8 cellular contexts compared by ENCODE assay signal in genomic region chr2:112259509-112260294, GRCh38. TPM values are rescaled to one million over a fixed set of nuclear protein-coding genes. Genes with fewer than 3 reads are reported as not detected.
DNase-seq lines count a peak whose midpoint lies in the region; ATAC-seq, FAIRE-seq and TF ChIP-seq lines count a peak whose summit lies in the region.

No MANE protein-coding gene starts in this region.

- H3K27ac ChIP-seq in colonic mucosa (no peak overlapping the region), HepG2 (ENCODE audit: extremely low read length, insufficient read depth, low read length) (no peak overlapping the region)

- no peak for TF ChIP-seq POLR2A in HepG2 (IDR thresholded peaks at IDR 0.05; ENCODE audit: insufficient read depth in 1 of 2, low read depth in 2 of 2, low read length in 2 of 2)

- no peaks in the 10 kb centered on the region for H3K9me3 Mint-ChIP-seq in activated CD4-positive, alpha-beta T cell treated with anti-CD3 and anti-CD28 coated beads, Interleukin-2, amount 10 ng/mL, durations not matched to agents 24 days and 14 days

- H3K4me3 ChIP-seq in colonic mucosa (no peak overlapping the region), HepG2 (replicated peaks in 1 of 3; ENCODE audit: insufficient read depth in 1 of 3, low read depth in 2 of 3, low read length in 3 of 3) (peak overlapping the region; percentile 43 to 63 (median 44))

- intact Hi-C loops in activated CD4-positive, alpha-beta T cell treated with anti-CD3 and anti-CD28 coated beads, Interleukin-2, amount 10 ng/mL, durations not matched to agents 24 days and 14 days (cut with micrococcal nuclease) = loop anchor here (10.0 kb wide), 2 partner anchors 285 to 915 kb away; partner anchors contain the start of genes POLR1B and PSD4
- intact Hi-C loops in colonic mucosa (cut with DNase I) (loop anchor here (5.0 to 10.0 kb wide), 3 partner anchors 173 to 375 kb away; partner anchors contain the start of genes ANAPC1, RGPD8 and TMEM87B), HepG2 (cut with micrococcal nuclease; ENCODE audit: unreplicated experiment) (loop anchor here (1.0 to 10.0 kb wide), 5 partner anchors 137 to 465 kb away; partner anchors contain the start of genes ANAPC1, CHCHD5, NT5DC4 and RGPD8)

- H3K9ac ChIP-seq in colonic mucosa (ENCODE audit: low read depth in 2 of 2, low read length in 2 of 2) (no peak overlapping the region), HepG2 (ENCODE audit: insufficient read depth, low read depth, low read length) (peak overlapping the region; percentile 40; the same call in 1 of the 2 replicates)

- peak; percentile 81 for DNase-seq in G401 (ENCODE audit: low spot score)
- peak; percentile 81 for DNase-seq in NCI-H510A treated with DMSO at 0.1 percent for 48 hours (lab: John Stamatoyannopoulos, UW)
- DNase-seq in activated CD4-positive, alpha-beta T cell treated with anti-CD3 and anti-CD28 coated beads, Interleukin-2, amount 10 ng/mL, durations not matched to agents 24 days and 14 days = peak; percentile 94
- peak; percentile 86 for DNase-seq in colonic mucosa
- DNase-seq in HepG2 (ENCODE audit: low spot score) = peak; percentile 65
- peak; percentile 62 to 84 (median 73) for DNase-seq in stimulated activated CD4-positive, alpha-beta T cell treated with anti-CD3 and anti-CD28 coated beads, TNF-alpha, amount 100 ng/mL, for 24 hours (ENCODE audit: low read depth in 3 of 3)

- H3K4me1 Mint-ChIP-seq in activated CD4-positive, alpha-beta T cell treated with anti-CD3 and anti-CD28 coated beads, Interleukin-2, amount 10 ng/mL, durations not matched to agents 24 days and 14 days = peaks cover 14% of the 10 kb centered on the region

- ATAC-seq in HG02870 (IDR thresholded peaks at IDR 0.05; ENCODE audit: unreplicated experiment) (peak; percentile 41), HepG2 (peak; percentile 71), GM19467 (IDR thresholded peaks at IDR 0.05; ENCODE audit: unreplicated experiment) (no peak)

- peak; percentile 87 for TF ChIP-seq CTCF in colonic mucosa (IDR thresholded peaks at IDR 0.05)
- TF ChIP-seq CTCF in HepG2 (CRISPR knock-in tag; IDR thresholded peaks at IDR 0.05) = peak; percentile 99

- H3K4me1 ChIP-seq in colonic mucosa = no peaks in the 10 kb centered on the region
- H3K4me1 ChIP-seq in HepG2 (ENCODE audit: insufficient read depth, low read length) = peaks cover 23% of the 10 kb centered on the region

- peak overlapping the region; percentile 91 for H3K4me2 ChIP-seq in HepG2 (ENCODE audit: low read depth, low read length)

- peak overlapping the region; percentile 93 for H2AFZ ChIP-seq in HepG2 (ENCODE audit: low read length)

- H3K9me3 ChIP-seq in colonic mucosa (no peaks in the 10 kb centered on the region), HepG2 (ENCODE audit: low read length) (no peaks in the 10 kb centered on the region)

- TF ChIP-seq EP300 in HepG2 (IDR thresholded peaks at IDR 0.05; ENCODE audit: low read depth in 2 of 2, low read length in 2 of 2) = no peak
- TF ChIP-seq EP300 in HepG2 (CRISPR knock-in tag; IDR thresholded peaks at IDR 0.05; ENCODE audit: borderline replicate concordance) = no peak

- H3K4me3 Mint-ChIP-seq in activated CD4-positive, alpha-beta T cell treated with anti-CD3 and anti-CD28 coated beads, Interleukin-2, amount 10 ng/mL, durations not matched to agents 24 days and 14 days = peak overlapping the region; percentile 69

- POLR2A ChIA-PET in HepG2 (lab: Yijun Ruan, JAX) = interaction anchor here (0.9 to 1.2 kb wide), 3 partner anchors 12 to 15 kb away, joined by 3 to 5 read pairs (median 3); no protein-coding TSS in a partner anchor

- WGBS in HepG2 (ENCODE audit: low lambda C conversion rate) = 13% methylated on average over 15 of the region's 15 CpGs

- in situ Hi-C loops in G401 (cut with HindIII; ENCODE audit: low sequenced_read_pairs) (no loop called here), HepG2 (cut with HindIII; ENCODE audit: extremely low pct_ligation_motif_present, low pct_unique_long_range_greater_than_20kb) (loop anchor here (25.0 kb wide), 1 partner anchor 178 kb away; the partner anchor contains the start of gene RGPD8)

- no peaks in the 10 kb centered on the region for H3K79me2 ChIP-seq in HepG2 (ENCODE audit: insufficient read depth, low read length)

- H4K20me1 ChIP-seq in HepG2 (ENCODE audit: insufficient read depth, low read length) = no peaks in the 10 kb centered on the region

- peaks cover 9% of the 10 kb centered on the region for H3K27me3 Mint-ChIP-seq in activated CD4-positive, alpha-beta T cell treated with anti-CD3 and anti-CD28 coated beads, Interleukin-2, amount 10 ng/mL, durations not matched to agents 24 days and 14 days

- no TSS peak for BruUV-seq in HepG2 (replicated peaks; lab: Mats Ljungman, UMichigan)

- CTCF ChIA-PET in HepG2 (lab: Yijun Ruan, JAX; ENCODE audit: low intra/inter-chr PET ratio, low total read pairs) = interaction anchor here (1.0 to 2.1 kb wide), 2 partner anchors 86 to 174 kb away, joined by 3 to 18 read pairs; partner anchors contain the start of gene RGPD8

- H3K36me3 ChIP-seq in colonic mucosa (no peaks in the 10 kb centered on the region), HepG2 (replicated peaks in 1 of 2; ENCODE audit: control insufficient read depth in 1 of 2, insufficient read depth in 2 of 2, low read length in 2 of 2) (no peaks in the 10 kb centered on the region)

- no peaks in the 10 kb centered on the region for H3K36me3 Mint-ChIP-seq in activated CD4-positive, alpha-beta T cell treated with anti-CD3 and anti-CD28 coated beads, Interleukin-2, amount 10 ng/mL, durations not matched to agents 24 days and 14 days (ENCODE audit: low read depth)

- H3K27me3 ChIP-seq in colonic mucosa (no peaks in the 10 kb centered on the region), HepG2 (ENCODE audit: control insufficient read depth in 1 of 2, insufficient read depth in 2 of 2, low read length in 2 of 2) (0 out of 5 replicates have a peak, but pooled peaks cover 0 to 1% of the 10 kb centered on the region in 2 experiments)

- TF ChIP-seq RAD21 in HepG2 (CRISPR knock-in tag; IDR thresholded peaks at IDR 0.05) = peak; percentile 94

- H3K27ac Mint-ChIP-seq in activated CD4-positive, alpha-beta T cell treated with anti-CD3 and anti-CD28 coated beads, Interleukin-2, amount 10 ng/mL, durations not matched to agents 24 days and 14 days = peak overlapping the region; percentile 72

- peak; percentile 80 for FAIRE-seq in HepG2 (lab: Jason Lieb, UNC)

RNA-seq across cellular contexts. Expression of gene ZC3H8, which starts 4.9 kb away (rescaled TPM):
- 3.7 and 3.8 TPM in 2 replicates for total RNA-seq in G401 (2014; rRNA removed; shearing (Covaris generic))
- 34.5 and 41.4 TPM in 2 replicates for total RNA-seq in activated CD4-positive, alpha-beta T cell treated with anti-CD3 and anti-CD28 coated beads, Interleukin-2, amount 10 ng/mL, durations not matched to agents 24 days and 14 days
- total RNA-seq in colonic mucosa = 1 to 10 TPM; 5.9 to 8.1 TPM
- 15.4 and 17.0 TPM in 2 replicates for total RNA-seq in HepG2 (2016; rRNA removed; fragmentation: Illumina TruSeq; extraction: Trizol)
- total RNA-seq in HepG2 (2016; cell fraction: cytosol; rRNA removed; fragmentation: Illumina TruSeq; extraction: Trizol; ENCODE audit: low read depth) = 4.5 and 4.8 TPM in 2 replicates
- 14.3 and 14.7 TPM in 2 replicates for total RNA-seq in HepG2 (2016; cell fraction: insoluble cytoplasmic fraction; rRNA removed; fragmentation: Illumina TruSeq; extraction: Trizol)
- 6.5 and 7.4 TPM in 2 replicates for total RNA-seq in HepG2 (2016; cell fraction: membrane; rRNA removed; fragmentation: Illumina TruSeq; extraction: Trizol)
- total RNA-seq in HepG2 (2016; cell fraction: nucleus; rRNA removed; fragmentation: Illumina TruSeq; extraction: Trizol) = 32.0 and 35.0 TPM in 2 replicates
- polyA plus RNA-seq in HepG2 (2011; rRNA removed) = 4.2 and 4.5 TPM in 2 replicates
- polyA plus RNA-seq in HepG2 (2011; cell fraction: cytosol; rRNA removed) = 1.3 and 3.8 TPM in 2 replicates
- 6.5 and 6.8 TPM in 2 replicates for polyA plus RNA-seq in HepG2 (2011; cell fraction: nucleus; rRNA removed)
- polyA plus RNA-seq in HepG2 (2012) = 13.4 and 18.0 TPM in 2 replicates
- polyA plus RNA-seq in HepG2 (2016; cell fraction: cytosol; fragmentation: Illumina TruSeq; extraction: Trizol; ENCODE audit: low read depth) = 2.8 and 3.1 TPM in 2 replicates
- polyA plus RNA-seq in HepG2 (2016; cell fraction: insoluble cytoplasmic fraction; fragmentation: Illumina TruSeq; extraction: Trizol; ENCODE audit: low read depth) = 15.5 and 16.2 TPM in 2 replicates
- polyA plus RNA-seq in HepG2 (2016; cell fraction: membrane; fragmentation: Illumina TruSeq; extraction: Trizol; ENCODE audit: low read depth) = 5.7 and 6.2 TPM in 2 replicates
- 46.3 and 53.9 TPM in 2 replicates for polyA plus RNA-seq in HepG2 (2016; cell fraction: nucleus; fragmentation: Illumina TruSeq; extraction: Trizol; ENCODE audit: insufficient read depth, low read depth)
- polyA minus RNA-seq in HepG2 (2011; rRNA and poly(A)+ RNA removed; ENCODE audit: low replicate concordance) = 0.63 and 0.78 TPM in 2 replicates
- 4.6 and 5.2 TPM in 2 replicates for polyA minus RNA-seq in HepG2 (2011; cell fraction: cytosol; rRNA and poly(A)+ RNA removed)
- polyA minus RNA-seq in HepG2 (2011; cell fraction: nucleus; rRNA and poly(A)+ RNA removed) = 20.6 and 20.8 TPM in 2 replicates

RNA-seq across cellular contexts. Expression of gene ZC3H6, which starts 15.7 kb away (rescaled TPM):
- total RNA-seq in G401 (2014; rRNA removed; shearing (Covaris generic)) = 0.98 and 1.7 TPM in 2 replicates
- total RNA-seq in activated CD4-positive, alpha-beta T cell treated with anti-CD3 and anti-CD28 coated beads, Interleukin-2, amount 10 ng/mL, durations not matched to agents 24 days and 14 days = 4.9 and 6.2 TPM in 2 replicates
- 10 to 100 TPM in 1 of 2 donors, 1 to 10 TPM in 1; 3.6 to 13.1 TPM for total RNA-seq in colonic mucosa
- total RNA-seq in HepG2 (2016; rRNA removed; fragmentation: Illumina TruSeq; extraction: Trizol) = 0.88 and 0.93 TPM in 2 replicates
- 0.88 and 0.91 TPM in 2 replicates for total RNA-seq in HepG2 (2016; cell fraction: cytosol; rRNA removed; fragmentation: Illumina TruSeq; extraction: Trizol; ENCODE audit: low read depth)
- 0.97 and 1.3 TPM in 2 replicates for total RNA-seq in HepG2 (2016; cell fraction: insoluble cytoplasmic fraction; rRNA removed; fragmentation: Illumina TruSeq; extraction: Trizol)
- total RNA-seq in HepG2 (2016; cell fraction: membrane; rRNA removed; fragmentation: Illumina TruSeq; extraction: Trizol) = 0.65 and 1.5 TPM in 2 replicates
- 1.0 and 1.2 TPM in 2 replicates for total RNA-seq in HepG2 (2016; cell fraction: nucleus; rRNA removed; fragmentation: Illumina TruSeq; extraction: Trizol)
- 0.71 TPM in 2 replicates for polyA plus RNA-seq in HepG2 (2011; rRNA removed)
- 0.32 and 0.45 TPM in 2 replicates for polyA plus RNA-seq in HepG2 (2011; cell fraction: cytosol; rRNA removed)
- 0.64 and 0.68 TPM in 2 replicates for polyA plus RNA-seq in HepG2 (2011; cell fraction: nucleus; rRNA removed)
- 2.1 and 3.0 TPM in 2 replicates for polyA plus RNA-seq in HepG2 (2012)
- polyA plus RNA-seq in HepG2 (2016; cell fraction: cytosol; fragmentation: Illumina TruSeq; extraction: Trizol; ENCODE audit: low read depth) = 0.15 and 0.17 TPM in 2 replicates
- 0.79 and 0.92 TPM in 2 replicates for polyA plus RNA-seq in HepG2 (2016; cell fraction: insoluble cytoplasmic fraction; fragmentation: Illumina TruSeq; extraction: Trizol; ENCODE audit: low read depth)
- polyA plus RNA-seq in HepG2 (2016; cell fraction: membrane; fragmentation: Illumina TruSeq; extraction: Trizol; ENCODE audit: low read depth) = 0.20 and 0.23 TPM in 2 replicates
- polyA plus RNA-seq in HepG2 (2016; cell fraction: nucleus; fragmentation: Illumina TruSeq; extraction: Trizol; ENCODE audit: insufficient read depth, low read depth) = 0.59 and 1.0 TPM in 2 replicates
- polyA minus RNA-seq in HepG2 (2011; rRNA and poly(A)+ RNA removed; ENCODE audit: low replicate concordance) = 0.77 and 1.3 TPM in 2 replicates
- polyA minus RNA-seq in HepG2 (2011; cell fraction: cytosol; rRNA and poly(A)+ RNA removed) = 1.1 and 1.9 TPM in 2 replicates
- polyA minus RNA-seq in HepG2 (2011; cell fraction: nucleus; rRNA and poly(A)+ RNA removed) = 2.7 and 3.0 TPM in 2 replicates
